ENCODE assay signal across 1 cellular context in the genomic region with DNA sequence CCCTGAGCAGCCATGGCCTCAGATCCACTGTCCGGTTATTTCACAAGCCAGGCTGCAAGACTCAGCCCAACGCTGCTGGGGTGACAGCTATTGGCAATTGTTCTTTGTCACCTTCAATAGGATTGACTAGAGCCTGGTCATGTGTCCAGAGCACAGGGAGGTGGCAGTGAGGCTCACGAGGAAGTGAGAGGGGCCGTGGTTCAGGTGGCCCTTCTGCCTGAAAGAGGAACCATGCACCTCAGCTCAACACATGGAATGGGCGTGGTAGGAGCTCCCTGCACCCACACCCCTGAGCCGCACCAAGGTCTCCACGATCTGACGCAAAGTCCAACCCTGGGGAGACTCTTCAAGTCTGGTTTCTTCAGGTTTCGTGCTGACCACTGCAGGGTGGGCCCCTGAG.
TF ChIP-seq lines count a peak whose summit lies in the region.

No MANE protein-coding gene starts in this region.

TF ChIP-seq in GM23338, 12 proteins besides CTCF, POLR2A, EP300 and RAD21 (continued from another document):
- TF ChIP-seq, protein P1, sequence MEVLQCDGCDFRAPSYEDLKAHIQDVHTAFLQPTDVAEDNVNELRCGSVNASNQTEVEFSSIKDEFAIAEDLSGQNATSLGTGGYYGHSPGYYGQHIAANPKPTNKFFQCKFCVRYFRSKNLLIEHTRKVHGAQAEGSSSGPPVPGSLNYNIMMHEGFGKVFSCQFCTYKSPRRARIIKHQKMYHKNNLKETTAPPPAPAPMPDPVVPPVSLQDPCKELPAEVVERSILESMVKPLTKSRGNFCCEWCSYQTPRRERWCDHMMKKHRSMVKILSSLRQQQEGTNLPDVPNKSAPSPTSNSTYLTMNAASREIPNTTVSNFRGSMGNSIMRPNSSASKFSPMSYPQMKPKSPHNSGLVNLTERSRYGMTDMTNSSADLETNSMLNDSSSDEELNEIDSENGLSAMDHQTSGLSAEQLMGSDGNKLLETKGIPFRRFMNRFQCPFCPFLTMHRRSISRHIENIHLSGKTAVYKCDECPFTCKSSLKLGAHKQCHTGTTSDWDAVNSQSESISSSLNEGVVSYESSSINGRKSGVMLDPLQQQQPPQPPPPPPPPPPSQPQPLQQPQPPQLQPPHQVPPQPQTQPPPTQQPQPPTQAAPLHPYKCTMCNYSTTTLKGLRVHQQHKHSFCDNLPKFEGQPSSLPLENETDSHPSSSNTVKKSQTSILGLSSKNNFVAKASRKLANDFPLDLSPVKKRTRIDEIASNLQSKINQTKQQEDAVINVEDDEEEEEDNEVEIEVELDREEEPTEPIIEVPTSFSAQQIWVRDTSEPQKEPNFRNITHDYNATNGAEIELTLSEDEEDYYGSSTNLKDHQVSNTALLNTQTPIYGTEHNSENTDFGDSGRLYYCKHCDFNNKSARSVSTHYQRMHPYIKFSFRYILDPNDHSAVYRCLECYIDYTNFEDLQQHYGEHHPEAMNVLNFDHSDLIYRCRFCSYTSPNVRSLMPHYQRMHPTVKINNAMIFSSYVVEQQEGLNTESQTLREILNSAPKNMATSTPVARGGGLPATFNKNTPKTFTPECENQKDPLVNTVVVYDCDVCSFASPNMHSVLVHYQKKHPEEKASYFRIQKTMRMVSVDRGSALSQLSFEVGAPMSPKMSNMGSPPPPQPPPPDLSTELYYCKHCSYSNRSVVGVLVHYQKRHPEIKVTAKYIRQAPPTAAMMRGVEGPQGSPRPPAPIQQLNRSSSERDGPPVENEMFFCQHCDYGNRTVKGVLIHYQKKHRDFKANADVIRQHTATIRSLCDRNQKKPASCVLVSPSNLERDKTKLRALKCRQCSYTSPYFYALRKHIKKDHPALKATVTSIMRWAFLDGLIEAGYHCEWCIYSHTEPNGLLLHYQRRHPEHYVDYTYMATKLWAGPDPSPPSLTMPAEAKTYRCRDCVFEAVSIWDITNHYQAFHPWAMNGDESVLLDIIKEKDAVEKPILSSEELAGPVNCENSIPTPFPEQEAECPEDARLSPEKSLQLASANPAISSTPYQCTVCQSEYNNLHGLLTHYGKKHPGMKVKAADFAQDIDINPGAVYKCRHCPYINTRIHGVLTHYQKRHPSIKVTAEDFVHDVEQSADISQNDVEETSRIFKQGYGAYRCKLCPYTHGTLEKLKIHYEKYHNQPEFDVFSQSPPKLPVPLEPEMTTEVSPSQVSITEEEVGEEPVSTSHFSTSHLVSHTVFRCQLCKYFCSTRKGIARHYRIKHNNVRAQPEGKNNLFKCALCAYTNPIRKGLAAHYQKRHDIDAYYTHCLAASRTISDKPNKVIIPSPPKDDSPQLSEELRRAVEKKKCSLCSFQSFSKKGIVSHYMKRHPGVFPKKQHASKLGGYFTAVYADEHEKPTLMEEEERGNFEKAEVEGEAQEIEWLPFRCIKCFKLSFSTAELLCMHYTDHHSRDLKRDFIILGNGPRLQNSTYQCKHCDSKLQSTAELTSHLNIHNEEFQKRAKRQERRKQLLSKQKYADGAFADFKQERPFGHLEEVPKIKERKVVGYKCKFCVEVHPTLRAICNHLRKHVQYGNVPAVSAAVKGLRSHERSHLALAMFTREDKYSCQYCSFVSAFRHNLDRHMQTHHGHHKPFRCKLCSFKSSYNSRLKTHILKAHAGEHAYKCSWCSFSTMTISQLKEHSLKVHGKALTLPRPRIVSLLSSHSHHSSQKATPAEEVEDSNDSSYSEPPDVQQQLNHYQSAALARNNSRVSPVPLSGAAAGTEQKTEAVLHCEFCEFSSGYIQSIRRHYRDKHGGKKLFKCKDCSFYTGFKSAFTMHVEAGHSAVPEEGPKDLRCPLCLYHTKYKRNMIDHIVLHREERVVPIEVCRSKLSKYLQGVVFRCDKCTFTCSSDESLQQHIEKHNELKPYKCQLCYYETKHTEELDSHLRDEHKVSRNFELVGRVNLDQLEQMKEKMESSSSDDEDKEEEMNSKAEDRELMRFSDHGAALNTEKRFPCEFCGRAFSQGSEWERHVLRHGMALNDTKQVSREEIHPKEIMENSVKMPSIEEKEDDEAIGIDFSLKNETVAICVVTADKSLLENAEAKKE (CRISPR knock-in tag; IDR thresholded peaks at IDR 0.05), result no peak
- TF ChIP-seq, protein P2, sequence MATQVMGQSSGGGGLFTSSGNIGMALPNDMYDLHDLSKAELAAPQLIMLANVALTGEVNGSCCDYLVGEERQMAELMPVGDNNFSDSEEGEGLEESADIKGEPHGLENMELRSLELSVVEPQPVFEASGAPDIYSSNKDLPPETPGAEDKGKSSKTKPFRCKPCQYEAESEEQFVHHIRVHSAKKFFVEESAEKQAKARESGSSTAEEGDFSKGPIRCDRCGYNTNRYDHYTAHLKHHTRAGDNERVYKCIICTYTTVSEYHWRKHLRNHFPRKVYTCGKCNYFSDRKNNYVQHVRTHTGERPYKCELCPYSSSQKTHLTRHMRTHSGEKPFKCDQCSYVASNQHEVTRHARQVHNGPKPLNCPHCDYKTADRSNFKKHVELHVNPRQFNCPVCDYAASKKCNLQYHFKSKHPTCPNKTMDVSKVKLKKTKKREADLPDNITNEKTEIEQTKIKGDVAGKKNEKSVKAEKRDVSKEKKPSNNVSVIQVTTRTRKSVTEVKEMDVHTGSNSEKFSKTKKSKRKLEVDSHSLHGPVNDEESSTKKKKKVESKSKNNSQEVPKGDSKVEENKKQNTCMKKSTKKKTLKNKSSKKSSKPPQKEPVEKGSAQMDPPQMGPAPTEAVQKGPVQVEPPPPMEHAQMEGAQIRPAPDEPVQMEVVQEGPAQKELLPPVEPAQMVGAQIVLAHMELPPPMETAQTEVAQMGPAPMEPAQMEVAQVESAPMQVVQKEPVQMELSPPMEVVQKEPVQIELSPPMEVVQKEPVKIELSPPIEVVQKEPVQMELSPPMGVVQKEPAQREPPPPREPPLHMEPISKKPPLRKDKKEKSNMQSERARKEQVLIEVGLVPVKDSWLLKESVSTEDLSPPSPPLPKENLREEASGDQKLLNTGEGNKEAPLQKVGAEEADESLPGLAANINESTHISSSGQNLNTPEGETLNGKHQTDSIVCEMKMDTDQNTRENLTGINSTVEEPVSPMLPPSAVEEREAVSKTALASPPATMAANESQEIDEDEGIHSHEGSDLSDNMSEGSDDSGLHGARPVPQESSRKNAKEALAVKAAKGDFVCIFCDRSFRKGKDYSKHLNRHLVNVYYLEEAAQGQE (IDR thresholded peaks at IDR 0.05; ENCODE audit: unreplicated experiment), result no peak
- no peak for TF ChIP-seq STAT1 (IDR thresholded peaks at IDR 0.05; ENCODE audit: unreplicated experiment)
